ENCODE assay signal across 11 cellular contexts in genomic region chr4:158578476-158578875, GRCh38. TPM values are rescaled to one million over a fixed set of nuclear protein-coding genes. Genes with fewer than 3 reads are reported as not detected.
DNase-seq lines count a peak whose midpoint lies in the region; ATAC-seq and TF ChIP-seq lines count a peak whose summit lies in the region.
"Had no signal": no experiment of that assay in that cellular context is flagged by ENCODE, and none has a peak within 500 bp of the region (broad histone marks: within the 10 kb centered on the region; RNA-seq: fewer than 3 reads in every experiment).

No MANE protein-coding gene starts in this region.

- H3F3A ChIP-seq in PC-9 (ENCODE audit: insufficient read depth, low read depth): no peaks in the 10 kb centered on the region

- H3K4me1 ChIP-seq in ACC112 (ENCODE audit: control insufficient read depth, insufficient read depth, low read length, unreplicated experiment) (peaks cover 5% of the 10 kb centered on the region), PC-9 (replicated peaks; ENCODE audit: insufficient read depth) (no peaks in the 10 kb centered on the region)

- H3K36me3 ChIP-seq in ACC112 (ENCODE audit: insufficient read depth, low read length) (no peaks in the 10 kb centered on the region), PC-9 (ENCODE audit: low read depth) (no peaks in the 10 kb centered on the region)

- H3K9me2 ChIP-seq in PC-9 (ENCODE audit: insufficient read depth): no peaks in the 10 kb centered on the region

- H3K4me3 ChIP-seq in ACC112 (ENCODE audit: low read depth, low read length) (no peak overlapping the region), PC-9 (no peak overlapping the region), fibroblast of pulmonary artery (replicated peaks; ENCODE audit: low read depth, low read length) (no peak overlapping the region)

- H2AFZ ChIP-seq in ACC112 (ENCODE audit: low read length, unreplicated experiment) (peak overlapping the region; percentile 29), PC-9 (no peak overlapping the region)

- H3K36me3 Mint-ChIP-seq in activated T-helper 2 cell treated with anti-CD3 and anti-CD28 coated beads, Interferon-gamma antibody, Interleukin-2, Interleukin-4, amounts not matched to agents 10 μg/mL and 5 μg/mL and 100 μg/mL, durations not matched to agents 14 hours and 24 hours and 36 hours (ENCODE audit: low read depth): no peaks in the 10 kb centered on the region
- no peaks in the 10 kb centered on the region for H3K36me3 Mint-ChIP-seq in activated CD8-positive, alpha-beta memory T cell treated with anti-CD3 and anti-CD28 coated beads, Interleukin-2, amount 10 ng/mL, durations not matched to agents 7 days and 5 days

- no peak overlapping the region for H3K27ac ChIP-seq in ACC112 (ENCODE audit: low read depth, low read length)
- H3K27ac ChIP-seq in PC-9: no peak overlapping the region

- POLR2A ChIA-PET in PC-9 (lab: Charles Lee; ENCODE audit: unreplicated experiment): no interaction called here

- CTCF ChIA-PET in PC-9 (lab: Charles Lee): no interaction called here
- CTCF ChIA-PET in activated CD8-positive, alpha-beta memory T cell treated with anti-CD3 and anti-CD28 coated beads, Interleukin-2, amount 10 ng/mL, durations not matched to agents 7 days and 5 days (lab: Charles Lee): no interaction called here

- H4K20me1 ChIP-seq in PC-9 (ENCODE audit: insufficient read depth): no peaks in the 10 kb centered on the region

- no peaks in the 10 kb centered on the region for H3K27me3 ChIP-seq in ACC112 (ENCODE audit: insufficient read depth, low read length)
- no peaks in the 10 kb centered on the region for H3K27me3 ChIP-seq in PC-9 (ENCODE audit: insufficient read depth, low read depth)

- peak; percentile 43 for DNase-seq in HCEC 1CT
- DNase-seq in PC-9: no peak
- peak; percentile 58 for DNase-seq in fibroblast of pulmonary artery (ENCODE audit: low read depth)
- no peak for DNase-seq in activated T-helper 2 cell treated with anti-CD3 and anti-CD28 coated beads, Interferon-gamma antibody, Interleukin-2, Interleukin-4, amounts not matched to agents 10 μg/mL and 5 μg/mL and 100 μg/mL, durations not matched to agents 14 hours and 24 hours and 36 hours (ENCODE audit: low spot score)
- no peak for DNase-seq in COLO668 (lab: John Stamatoyannopoulos, UW; ENCODE audit: unreplicated experiment)
- DNase-seq in activated CD8-positive, alpha-beta memory T cell treated with anti-CD3 and anti-CD28 coated beads, Interleukin-2, amount 10 ng/mL, durations not matched to agents 7 days and 5 days: no peak
- DNase-seq in stimulated activated CD4-positive, alpha-beta T cell treated with anti-CD3 and anti-CD28 coated beads, Interleukin-4, amount 100 ng/mL, for 24 hours: no peak
- DNase-seq: effector CD4-positive, alpha-beta T cell; stimulated activated naive CD8-positive, alpha-beta T cell treated with anti-CD3 and anti-CD28 coated beads, Interleukin-15, amount 100 ng/mL, for 72 hours had no signal

- intact Hi-C loops in PC-9 (cut with micrococcal nuclease; ENCODE audit: unreplicated experiment): no loop called here
- intact Hi-C loops in activated T-helper 2 cell treated with anti-CD3 and anti-CD28 coated beads, Interferon-gamma antibody, Interleukin-2, Interleukin-4, amounts not matched to agents 10 μg/mL and 5 μg/mL and 100 μg/mL, durations not matched to agents 14 hours and 24 hours and 36 hours (cut with micrococcal nuclease): no loop called here

- no peak for ATAC-seq in activated CD8-positive, alpha-beta memory T cell treated with anti-CD3 and anti-CD28 coated beads, Interleukin-2, amount 10 ng/mL, durations not matched to agents 7 days and 5 days
- ATAC-seq: activated CD4-positive, CD25-positive, alpha-beta regulatory T cell treated with anti-CD3 and anti-CD28 coated beads, Interleukin-2, amount 50 U/mL, for 24 hours; stimulated activated naive CD8-positive, alpha-beta T cell treated with anti-CD3 and anti-CD28 coated beads, Interleukin-15, amount 100 ng/mL, for 72 hours had no signal

- no peaks in the 10 kb centered on the region for H3K9me3 Mint-ChIP-seq in activated T-helper 2 cell treated with anti-CD3 and anti-CD28 coated beads, Interferon-gamma antibody, Interleukin-2, Interleukin-4, amounts not matched to agents 10 μg/mL and 5 μg/mL and 100 μg/mL, durations not matched to agents 14 hours and 24 hours and 36 hours
- no peaks in the 10 kb centered on the region for H3K9me3 Mint-ChIP-seq in activated CD8-positive, alpha-beta memory T cell treated with anti-CD3 and anti-CD28 coated beads, Interleukin-2, amount 10 ng/mL, durations not matched to agents 7 days and 5 days (ENCODE audit: low read depth)
- H3K9me3 Mint-ChIP-seq: stimulated activated naive CD8-positive, alpha-beta T cell treated with anti-CD3 and anti-CD28 coated beads, Interleukin-15, amount 100 ng/mL, for 72 hours had no signal

- H3K27ac Mint-ChIP-seq in activated T-helper 2 cell treated with anti-CD3 and anti-CD28 coated beads, Interferon-gamma antibody, Interleukin-2, Interleukin-4, amounts not matched to agents 10 μg/mL and 5 μg/mL and 100 μg/mL, durations not matched to agents 14 hours and 24 hours and 36 hours: no peak overlapping the region
- H3K27ac Mint-ChIP-seq in activated CD8-positive, alpha-beta memory T cell treated with anti-CD3 and anti-CD28 coated beads, Interleukin-2, amount 10 ng/mL, durations not matched to agents 7 days and 5 days: no peak overlapping the region

- H3K79me2 ChIP-seq in ACC112 (ENCODE audit: control insufficient read depth, insufficient read depth, low read length, unreplicated experiment) (no peaks in the 10 kb centered on the region), PC-9 (ENCODE audit: low read depth) (no peaks in the 10 kb centered on the region)

- no TSS peak for BruUV-seq in PC-9 (replicated peaks; lab: Mats Ljungman, UMichigan)

- no peaks in the 10 kb centered on the region for H3K4me1 Mint-ChIP-seq in activated T-helper 2 cell treated with anti-CD3 and anti-CD28 coated beads, Interferon-gamma antibody, Interleukin-2, Interleukin-4, amounts not matched to agents 10 μg/mL and 5 μg/mL and 100 μg/mL, durations not matched to agents 14 hours and 24 hours and 36 hours (ENCODE audit: low read depth)
- H3K4me1 Mint-ChIP-seq in activated CD8-positive, alpha-beta memory T cell treated with anti-CD3 and anti-CD28 coated beads, Interleukin-2, amount 10 ng/mL, durations not matched to agents 7 days and 5 days: no peaks in the 10 kb centered on the region
- H3K4me1 Mint-ChIP-seq: stimulated activated naive CD8-positive, alpha-beta T cell treated with anti-CD3 and anti-CD28 coated beads, Interleukin-15, amount 100 ng/mL, for 72 hours had no signal

- 0 out of 2 replicates have a peak, but pooled peaks have one; percentile 31 for TF ChIP-seq CTCF in PC-9 (conservative IDR thresholded peaks at IDR 0.05)
- peak; percentile 60 for TF ChIP-seq CTCF in fibroblast of pulmonary artery (IDR thresholded peaks at IDR 0.05; ENCODE audit: low read length, missing control alignments)

- H3K4me2 ChIP-seq in PC-9: no peak overlapping the region

- H3K9me3 ChIP-seq in PC-9 (ENCODE audit: insufficient read depth, low read depth): no peaks in the 10 kb centered on the region

- H3K27me3 Mint-ChIP-seq in activated T-helper 2 cell treated with anti-CD3 and anti-CD28 coated beads, Interferon-gamma antibody, Interleukin-2, Interleukin-4, amounts not matched to agents 10 μg/mL and 5 μg/mL and 100 μg/mL, durations not matched to agents 14 hours and 24 hours and 36 hours (ENCODE audit: low read depth): no peaks in the 10 kb centered on the region
- H3K27me3 Mint-ChIP-seq in activated CD8-positive, alpha-beta memory T cell treated with anti-CD3 and anti-CD28 coated beads, Interleukin-2, amount 10 ng/mL, durations not matched to agents 7 days and 5 days: peaks cover 3% of the 10 kb centered on the region
- H3K27me3 Mint-ChIP-seq: stimulated activated naive CD8-positive, alpha-beta T cell treated with anti-CD3 and anti-CD28 coated beads, Interleukin-15, amount 100 ng/mL, for 72 hours had no signal

- no peak overlapping the region for H3K4me3 Mint-ChIP-seq in activated T-helper 2 cell treated with anti-CD3 and anti-CD28 coated beads, Interferon-gamma antibody, Interleukin-2, Interleukin-4, amounts not matched to agents 10 μg/mL and 5 μg/mL and 100 μg/mL, durations not matched to agents 14 hours and 24 hours and 36 hours (ENCODE audit: low read depth)
- H3K4me3 Mint-ChIP-seq in activated CD8-positive, alpha-beta memory T cell treated with anti-CD3 and anti-CD28 coated beads, Interleukin-2, amount 10 ng/mL, durations not matched to agents 7 days and 5 days: no peak overlapping the region
- H3K4me3 Mint-ChIP-seq: stimulated activated naive CD8-positive, alpha-beta T cell treated with anti-CD3 and anti-CD28 coated beads, Interleukin-15, amount 100 ng/mL, for 72 hours had no signal

RNA-seq across cellular contexts. Expression of gene RXFP1, which starts 56.8 kb away (rescaled TPM):
- total RNA-seq in PC-9 (2021): not detected in 2 replicates
- total RNA-seq in activated T-helper 2 cell treated with anti-CD3 and anti-CD28 coated beads, Interferon-gamma antibody, Interleukin-2, Interleukin-4, amounts not matched to agents 10 μg/mL and 5 μg/mL and 100 μg/mL, durations not matched to agents 14 hours and 24 hours and 36 hours: not detected in 2 replicates
- total RNA-seq in activated CD8-positive, alpha-beta memory T cell treated with anti-CD3 and anti-CD28 coated beads, Interleukin-2, amount 10 ng/mL, durations not matched to agents 7 days and 5 days: not detected

Comparison
In these comparisons a context has a peak if more than half of its experiments do, and no peak if none do; other contexts are left out.
1. DNase-seq: peak in HCEC 1CT (single experiment) and fibroblast of pulmonary artery (single experiment); none in PC-9 (0 of 2), activated T-helper 2 cell treated with anti-CD3 and anti-CD28 coated beads, Interferon-gamma antibody, Interleukin-2, Interleukin-4, amounts not matched to agents 10 μg/mL and 5 μg/mL and 100 μg/mL, durations not matched to agents 14 hours and 24 hours and 36 hours (single experiment), COLO668 (single experiment), activated CD8-positive, alpha-beta memory T cell treated with anti-CD3 and anti-CD28 coated beads, Interleukin-2, amount 10 ng/mL, durations not matched to agents 7 days and 5 days (single experiment) and stimulated activated CD4-positive, alpha-beta T cell treated with anti-CD3 and anti-CD28 coated beads, Interleukin-4, amount 100 ng/mL, for 24 hours (single experiment).